Comparison of ENCODE assay signal across 24 cellular contexts in the genomic region with DNA sequence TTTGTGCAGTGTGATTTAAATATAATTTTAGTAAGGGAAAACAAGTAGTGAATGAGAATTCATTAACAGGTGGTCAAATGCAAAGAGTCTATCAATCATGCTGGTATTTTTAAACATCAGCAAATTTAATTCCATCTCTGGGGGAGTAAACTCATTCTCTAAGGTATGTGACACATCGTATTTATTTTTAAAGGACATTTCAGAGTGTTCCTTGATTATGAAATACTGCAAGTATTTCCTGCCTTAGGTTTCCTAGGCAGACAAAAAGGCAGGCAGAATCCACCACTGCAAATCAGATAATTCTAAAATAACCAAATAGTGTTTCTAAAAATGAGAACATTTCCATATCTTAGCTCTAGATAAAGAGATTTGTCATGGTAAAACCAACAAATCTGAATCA.
"Had no signal": no experiment of that assay in that cellular context is flagged by ENCODE, and none has a peak within 500 bp of the region (broad histone marks: within the 10 kb centered on the region; RNA-seq: fewer than 3 reads in every experiment).

No MANE protein-coding gene starts in this region.

- H3K27me3 Mint-ChIP-seq: activated CD4-positive, alpha-beta T cell treated with anti-CD3 and anti-CD28 coated beads, Interleukin-2, amount 10 ng/mL, durations not matched to agents 7 days and 5 days; activated CD8-positive, alpha-beta memory T cell treated with anti-CD3 and anti-CD28 coated beads, Interleukin-2, amount 10 ng/mL, durations not matched to agents 7 days and 5 days; activated CD8-positive, alpha-beta T cell treated with anti-CD3 and anti-CD28 coated beads for 36 hours; activated naive CD4-positive, alpha-beta T cell treated with anti-CD3 and anti-CD28 coated beads, Interleukin-2, amount 10 ng/mL, durations not matched to agents 7 days and 5 days; activated naive CD8-positive, alpha-beta T cell treated with anti-CD3 and anti-CD28 coated beads, Interleukin-2, amount 50 U/mL, for 24 hours; memory B cell; stimulated activated naive B cell treated with anti-CD40 and anti-IgM and Interleukin-4, amounts not matched to agents 10 μg/mL and 1 μg/mL and 100 μg/mL, for 72 hours; type B pancreatic cell had no signal

- H3K27me3 ChIP-seq: ascending aorta, foreskin keratinocyte, vagina had no signal

- H3K27ac ChIP-seq: ascending aorta, foreskin keratinocyte, thoracic aorta, vagina, VCaP had no signal

- H3K4me3 ChIP-seq: ascending aorta, mucosa of descending colon, thoracic aorta, vagina had no signal

- H3K36me3 ChIP-seq: ascending aorta, thoracic aorta, vagina had no signal

- ATAC-seq: activated CD8-positive, alpha-beta memory T cell treated with anti-CD3 and anti-CD28 coated beads, Interleukin-2, amount 10 ng/mL, durations not matched to agents 7 days and 5 days; activated CD8-positive, alpha-beta T cell treated with anti-CD3 and anti-CD28 coated beads for 36 hours; activated naive CD8-positive, alpha-beta T cell treated with anti-CD3 and anti-CD28 coated beads, Interleukin-2, amount 50 U/mL, for 24 hours; foreskin keratinocyte; mucosa of descending colon; SK-N-SH treated with all-trans-retinoic acid at 6 μM for 48 hours; stimulated activated naive B cell treated with anti-CD40 and anti-IgM and Interleukin-4, amounts not matched to agents 10 μg/mL and 1 μg/mL and 100 μg/mL, for 72 hours had no signal

- H3K36me3 Mint-ChIP-seq: activated CD8-positive, alpha-beta memory T cell treated with anti-CD3 and anti-CD28 coated beads, Interleukin-2, amount 10 ng/mL, durations not matched to agents 7 days and 5 days; activated naive CD4-positive, alpha-beta T cell treated with anti-CD3 and anti-CD28 coated beads, Interleukin-2, amount 10 ng/mL, durations not matched to agents 7 days and 5 days; memory B cell; stimulated activated naive B cell treated with anti-CD40 and anti-IgM and Interleukin-4, amounts not matched to agents 10 μg/mL and 1 μg/mL and 100 μg/mL, for 72 hours; type B pancreatic cell had no signal

- DNase-seq: activated CD4-positive, alpha-beta T cell treated with anti-CD3 and anti-CD28 coated beads, Interleukin-2, amount 10 ng/mL, durations not matched to agents 7 days and 5 days; activated CD4-positive, CD25-positive, alpha-beta regulatory T cell treated with anti-CD3 and anti-CD28 coated beads, Interleukin-2, amount 50 U/mL, for 72 hours; activated CD8-positive, alpha-beta memory T cell treated with anti-CD3 and anti-CD28 coated beads, Interleukin-2, amount 10 ng/mL, durations not matched to agents 7 days and 5 days; activated CD8-positive, alpha-beta T cell treated with anti-CD3 and anti-CD28 coated beads for 36 hours; activated effector memory CD4-positive, alpha-beta T cell treated with anti-CD3 and anti-CD28 coated beads, Interleukin-2, amount 50 U/mL, for 16 hours; activated naive CD4-positive, alpha-beta T cell treated with anti-CD3 and anti-CD28 coated beads, Interleukin-2, amount 10 ng/mL, durations not matched to agents 7 days and 5 days; activated naive CD8-positive, alpha-beta T cell treated with anti-CD3 and anti-CD28 coated beads, Interleukin-2, amount 50 U/mL, for 24 hours; activated T-cell treated with anti-CD3 and anti-CD28 coated beads for 4 hours; cerebellar nuclear complex; cortex of kidney; foreskin keratinocyte; hippocampal formation; mucosa of descending colon; occipital lobe; retina; stimulated activated CD4-positive, alpha-beta T cell treated with anti-CD3 and anti-CD28 coated beads, Interleukin-2, amount 100 ng/mL, for 24 hours; stimulated activated naive B cell treated with anti-CD40 and anti-IgM and Interleukin-4, amounts not matched to agents 10 μg/mL and 1 μg/mL and 100 μg/mL, for 72 hours had no signal

- H3K4me1 Mint-ChIP-seq: activated CD4-positive, alpha-beta T cell treated with anti-CD3 and anti-CD28 coated beads, Interleukin-2, amount 10 ng/mL, durations not matched to agents 7 days and 5 days; activated CD8-positive, alpha-beta memory T cell treated with anti-CD3 and anti-CD28 coated beads, Interleukin-2, amount 10 ng/mL, durations not matched to agents 7 days and 5 days; activated naive CD4-positive, alpha-beta T cell treated with anti-CD3 and anti-CD28 coated beads, Interleukin-2, amount 10 ng/mL, durations not matched to agents 7 days and 5 days; activated naive CD8-positive, alpha-beta T cell treated with anti-CD3 and anti-CD28 coated beads, Interleukin-2, amount 50 U/mL, for 24 hours; memory B cell; stimulated activated naive B cell treated with anti-CD40 and anti-IgM and Interleukin-4, amounts not matched to agents 10 μg/mL and 1 μg/mL and 100 μg/mL, for 72 hours had no signal

- H3K9me3 Mint-ChIP-seq: activated CD4-positive, alpha-beta T cell treated with anti-CD3 and anti-CD28 coated beads, Interleukin-2, amount 10 ng/mL, durations not matched to agents 7 days and 5 days; activated CD8-positive, alpha-beta T cell treated with anti-CD3 and anti-CD28 coated beads for 36 hours; activated naive CD4-positive, alpha-beta T cell treated with anti-CD3 and anti-CD28 coated beads, Interleukin-2, amount 10 ng/mL, durations not matched to agents 7 days and 5 days; activated naive CD8-positive, alpha-beta T cell treated with anti-CD3 and anti-CD28 coated beads, Interleukin-2, amount 50 U/mL, for 24 hours; memory B cell; stimulated activated naive B cell treated with anti-CD40 and anti-IgM and Interleukin-4, amounts not matched to agents 10 μg/mL and 1 μg/mL and 100 μg/mL, for 72 hours; type B pancreatic cell had no signal

- H3K27ac Mint-ChIP-seq: activated CD4-positive, alpha-beta T cell treated with anti-CD3 and anti-CD28 coated beads, Interleukin-2, amount 10 ng/mL, durations not matched to agents 7 days and 5 days; activated CD8-positive, alpha-beta memory T cell treated with anti-CD3 and anti-CD28 coated beads, Interleukin-2, amount 10 ng/mL, durations not matched to agents 7 days and 5 days; activated CD8-positive, alpha-beta T cell treated with anti-CD3 and anti-CD28 coated beads for 36 hours; activated naive CD4-positive, alpha-beta T cell treated with anti-CD3 and anti-CD28 coated beads, Interleukin-2, amount 10 ng/mL, durations not matched to agents 7 days and 5 days; activated naive CD8-positive, alpha-beta T cell treated with anti-CD3 and anti-CD28 coated beads, Interleukin-2, amount 50 U/mL, for 24 hours; memory B cell; stimulated activated naive B cell treated with anti-CD40 and anti-IgM and Interleukin-4, amounts not matched to agents 10 μg/mL and 1 μg/mL and 100 μg/mL, for 72 hours; type B pancreatic cell had no signal

- H3K4me3 Mint-ChIP-seq: activated CD4-positive, alpha-beta T cell treated with anti-CD3 and anti-CD28 coated beads, Interleukin-2, amount 10 ng/mL, durations not matched to agents 7 days and 5 days; activated CD8-positive, alpha-beta memory T cell treated with anti-CD3 and anti-CD28 coated beads, Interleukin-2, amount 10 ng/mL, durations not matched to agents 7 days and 5 days; activated CD8-positive, alpha-beta T cell treated with anti-CD3 and anti-CD28 coated beads for 36 hours; activated naive CD4-positive, alpha-beta T cell treated with anti-CD3 and anti-CD28 coated beads, Interleukin-2, amount 10 ng/mL, durations not matched to agents 7 days and 5 days; activated naive CD8-positive, alpha-beta T cell treated with anti-CD3 and anti-CD28 coated beads, Interleukin-2, amount 50 U/mL, for 24 hours; memory B cell; stimulated activated naive B cell treated with anti-CD40 and anti-IgM and Interleukin-4, amounts not matched to agents 10 μg/mL and 1 μg/mL and 100 μg/mL, for 72 hours; type B pancreatic cell had no signal

- H3K9me3 ChIP-seq: ascending aorta, mucosa of descending colon, thoracic aorta, vagina had no signal

- H3K4me1 ChIP-seq: vagina had no signal
